ENCODE assay signal across 8 cellular contexts in genomic region chr7:26865094-26865388, GRCh38. TPM values are rescaled to one million over a fixed set of nuclear protein-coding genes. Genes with fewer than 3 reads are reported as not detected.
DNase-seq lines count a peak whose midpoint lies in the region; ATAC-seq, FAIRE-seq and TF ChIP-seq lines count a peak whose summit lies in the region.

No MANE protein-coding gene starts in this region.

- peaks cover 17% of the 10 kb centered on the region for H3K4me1 Mint-ChIP-seq in activated CD4-positive, alpha-beta T cell treated with anti-CD3 and anti-CD28 coated beads for 36 hours
- peaks cover 12 to 21% of the 10 kb centered on the region in 2 donors for H3K4me1 Mint-ChIP-seq in natural killer cell

- peak; percentile 36 for ATAC-seq in activated CD4-positive, alpha-beta T cell treated with anti-CD3 and anti-CD28 coated beads for 36 hours
- peak; percentile 41 for ATAC-seq in HG02759 (IDR thresholded peaks at IDR 0.05; ENCODE audit: unreplicated experiment)
- peak; percentile 33 for ATAC-seq in PC-3
- peak; percentile 39 to 58 (median 39) for ATAC-seq in natural killer cell

- BruUV-seq in PC-3 (replicated peaks; lab: Mats Ljungman, UMichigan), result TSS peak; percentile 99

- peaks cover 44% of the 10 kb centered on the region for H3K4me1 ChIP-seq in PC-3 (ENCODE audit: insufficient read depth, low read length)

- POLR2A ChIA-PET in activated CD4-positive, alpha-beta T cell treated with anti-CD3 and anti-CD28 coated beads for 36 hours (lab: Charles Lee), result no interaction called here
- POLR2A ChIA-PET in PC-3 (lab: Charles Lee; ENCODE audit: unreplicated experiment), result no interaction called here

- H3K9me2 ChIP-seq in PC-3 (replicated peaks; ENCODE audit: low read length), result no peaks in the 10 kb centered on the region

- peak overlapping the region; percentile 86 for H3K4me3 Mint-ChIP-seq in activated CD4-positive, alpha-beta T cell treated with anti-CD3 and anti-CD28 coated beads for 36 hours
- peak overlapping the region; percentile 96 for H3K4me3 Mint-ChIP-seq in natural killer cell

- H3K27ac Mint-ChIP-seq in activated CD4-positive, alpha-beta T cell treated with anti-CD3 and anti-CD28 coated beads for 36 hours, result peak overlapping the region; percentile 83
- H3K27ac Mint-ChIP-seq in natural killer cell, result peak overlapping the region; percentile 93 to 100

- peaks cover 2% of the 10 kb centered on the region for H3K9me3 Mint-ChIP-seq in activated CD4-positive, alpha-beta T cell treated with anti-CD3 and anti-CD28 coated beads for 36 hours (ENCODE audit: low read depth)
- no peaks in the 10 kb centered on the region for H3K9me3 Mint-ChIP-seq in natural killer cell

- H3K4me2 ChIP-seq in PC-3 (ENCODE audit: low read length), result peak overlapping the region; percentile 81

- H3K36me3 ChIP-seq in PC-3 (ENCODE audit: low read depth, low read length), result no peaks in the 10 kb centered on the region

- peak overlapping the region; percentile 80 for H3K9ac ChIP-seq in PC-3 (ENCODE audit: low read length)

- TF ChIP-seq CTCF in PC-3 (conservative IDR thresholded peaks at IDR 0.05; ENCODE audit: low read depth, low read length), result no peak
- no peak for TF ChIP-seq CTCF in epithelial cell of esophagus (IDR thresholded peaks at IDR 0.05; ENCODE audit: insufficient read depth, low read depth, low read length, missing control alignments)
- no peak for TF ChIP-seq CTCF in natural killer cell (IDR thresholded peaks at IDR 0.05)

- H2AFZ ChIP-seq in PC-3 (ENCODE audit: low read length), result peak overlapping the region; percentile 86

- intact Hi-C loops in activated CD4-positive, alpha-beta T cell treated with anti-CD3 and anti-CD28 coated beads for 36 hours (cut with DNase I, micrococcal nuclease), result loop anchor here (1.0 to 10.0 kb wide), 3 partner anchors 167 to 1010 kb away; no protein-coding TSS in a partner anchor
- intact Hi-C loops in PC-3 (cut with micrococcal nuclease) (no loop called here), natural killer cell (cut with micrococcal nuclease) (loop anchor here (2.0 kb wide), 1 partner anchor 232 kb away; no protein-coding TSS in a partner anchor)

- H3K79me2 ChIP-seq in PC-3 (ENCODE audit: low read length), result peaks cover 39% of the 10 kb centered on the region

- H3K4me3 ChIP-seq in PC-3 (ENCODE audit: low read length) (peak overlapping the region; percentile 92), epithelial cell of esophagus (ENCODE audit: low read length) (peak overlapping the region; percentile 83)

- H3K9me3 ChIP-seq in PC-3 (ENCODE audit: low read length), result no peaks in the 10 kb centered on the region

- H3K27me3 Mint-ChIP-seq in activated CD4-positive, alpha-beta T cell treated with anti-CD3 and anti-CD28 coated beads for 36 hours, result peaks cover 38% of the 10 kb centered on the region
- H3K27me3 Mint-ChIP-seq in natural killer cell (ENCODE audit: low read depth in 2 of 2), result peaks cover 7 to 14% of the 10 kb centered on the region in 2 donors

- CTCF ChIA-PET in activated CD4-positive, alpha-beta T cell treated with anti-CD3 and anti-CD28 coated beads for 36 hours (lab: Charles Lee), result interaction anchor here (0.9 kb wide), 1 partner anchor 331 kb away, joined by 3 read pairs; no protein-coding TSS in a partner anchor
- CTCF ChIA-PET in PC-3 (lab: Charles Lee), result interaction anchor here (0.6 kb wide), 1 partner anchor 145 kb away, joined by 4 read pairs; no protein-coding TSS in a partner anchor

- peaks cover 6% of the 10 kb centered on the region for H3F3A ChIP-seq in PC-3 (ENCODE audit: low read length, unreplicated experiment)

- DNase-seq in activated CD4-positive, alpha-beta T cell treated with anti-CD3 and anti-CD28 coated beads for 36 hours, result no peak
- no peak for DNase-seq in activated CD4-positive, alpha-beta T cell treated with anti-CD3 and anti-CD28 coated beads, Interleukin-2, amount 50 U/mL, for 48 hours
- no peak for DNase-seq in PC-3
- no peak for DNase-seq in epithelial cell of esophagus (ENCODE audit: low read depth)
- DNase-seq in natural killer cell, result no peak
- no peak for DNase-seq in NCI-H1105 treated with DMSO at 0.1 percent for 48 hours (lab: John Stamatoyannopoulos, UW)
- DNase-seq in RCC 7860 (ENCODE audit: low spot score), result no peak

- FAIRE-seq in RCC 7860 (lab: Jason Lieb, UNC), result no peak

- H3K27me3 ChIP-seq in PC-3 (ENCODE audit: low read length), result no peaks in the 10 kb centered on the region

- H3K27ac ChIP-seq in PC-3 (ENCODE audit: low read length), result peak overlapping the region; percentile 80

- peaks cover 3% of the 10 kb centered on the region for H3K36me3 Mint-ChIP-seq in activated CD4-positive, alpha-beta T cell treated with anti-CD3 and anti-CD28 coated beads for 36 hours (ENCODE audit: low read depth)
- no peaks in the 10 kb centered on the region for H3K36me3 Mint-ChIP-seq in natural killer cell

- no peaks in the 10 kb centered on the region for H4K20me1 ChIP-seq in PC-3 (ENCODE audit: low read length)

RNA-seq across cellular contexts. Expression of gene SKAP2, which starts 0.7 kb away (rescaled TPM):
- 10 to 100 TPM in 1 of 2 experiments, 1 to 10 TPM in 1; 7.8 to 10.4 TPM for total RNA-seq in activated CD4-positive, alpha-beta T cell treated with anti-CD3 and anti-CD28 coated beads for 36 hours
- total RNA-seq in PC-3 (2014; rRNA removed) (9.6 and 18.4 TPM in 2 replicates), natural killer cell (10 to 100 TPM; 26.8 to 42.4 (median 35.1) TPM)
